ENCODE assay signal across 15 cellular contexts in genomic region chr4:144970597-144970996, GRCh38.
A peak's percentile ranks its signal among the peaks of the same experiment; 100 is the strongest.
DNase-seq lines count a peak whose midpoint lies in the region; ATAC-seq and TF ChIP-seq lines count a peak whose summit lies in the region.
"Had no signal": no experiment of that assay in that cellular context is flagged by ENCODE, and none has a peak within 500 bp of the region (broad histone marks: within the 10 kb centered on the region; RNA-seq: fewer than 3 reads in every experiment).

No MANE protein-coding gene starts in this region.

- ATAC-seq in GM18907 (IDR thresholded peaks at IDR 0.05; ENCODE audit: unreplicated experiment), result peak; percentile 76
- peak; percentile 76 for ATAC-seq in GM21619 (IDR thresholded peaks at IDR 0.05; ENCODE audit: unreplicated experiment)
- ATAC-seq in HG03095 (IDR thresholded peaks at IDR 0.05; ENCODE audit: unreplicated experiment), result peak; percentile 72
- no peak for ATAC-seq in foreskin keratinocyte

- H3K4me3 Mint-ChIP-seq in endodermal cell, result no peak overlapping the region
- H3K4me3 Mint-ChIP-seq: CD8-positive, alpha-beta memory T cell; memory B cell had no signal

- H3K27me3 Mint-ChIP-seq in endodermal cell (ENCODE audit: insufficient read depth), result no peaks in the 10 kb centered on the region
- H3K27me3 Mint-ChIP-seq: CD8-positive, alpha-beta memory T cell; memory B cell had no signal

- H3K36me3 ChIP-seq in endodermal cell (ENCODE audit: control insufficient read depth, insufficient read depth, low read length), result no peaks in the 10 kb centered on the region
- H3K36me3 ChIP-seq: suprapubic skin had no signal

- intact Hi-C loops in cardiac septum (cut with DNase I), result no loop called here

- H3K9ac ChIP-seq in endodermal cell (ENCODE audit: extremely low read depth, low read length, poor library complexity, severe bottlenecking), result no peak overlapping the region

- H3K27ac Mint-ChIP-seq in endodermal cell, result peak overlapping the region; percentile 46
- H3K27ac Mint-ChIP-seq: CD8-positive, alpha-beta memory T cell; memory B cell had no signal

- H3K36me3 Mint-ChIP-seq in endodermal cell (ENCODE audit: low read depth), result no peaks in the 10 kb centered on the region
- H3K36me3 Mint-ChIP-seq: CD8-positive, alpha-beta memory T cell had no signal

- H3K4me3 ChIP-seq in endodermal cell (ENCODE audit: low read length), result no peak overlapping the region
- H3K4me3 ChIP-seq: PC-9, suprapubic skin had no signal

- 83 to 95% methylated on average over 1 of the region's 1 CpG for WGBS in endodermal cell (ENCODE audit: insufficient coverage in 1 of 2, insufficient read length in 1 of 2), 2 experiments

- no peak for TF ChIP-seq CTCF in endodermal cell (conservative IDR thresholded peaks at IDR 0.05)
- no peak for TF ChIP-seq CTCF in foreskin keratinocyte (conservative IDR thresholded peaks at IDR 0.05)

- H3K4me1 ChIP-seq in endodermal cell (ENCODE audit: control insufficient read depth, insufficient read depth, low read length), result no peaks in the 10 kb centered on the region
- H3K4me1 ChIP-seq in foreskin keratinocyte, result peaks cover 21% of the 10 kb centered on the region
- H3K4me1 ChIP-seq: suprapubic skin had no signal

- no peak overlapping the region for H3K27ac ChIP-seq in endodermal cell (ENCODE audit: low read depth, low read length)
- H3K27ac ChIP-seq in foreskin keratinocyte, result no peak overlapping the region
- H3K27ac ChIP-seq: PC-9, suprapubic skin had no signal

- no peaks in the 10 kb centered on the region for H3K9me3 ChIP-seq in endodermal cell (ENCODE audit: control insufficient read depth, low read length)
- H3K9me3 ChIP-seq: suprapubic skin had no signal

- H3K27me3 ChIP-seq in endodermal cell (ENCODE audit: control insufficient read depth, insufficient read depth, low read length, poor library complexity, severe bottlenecking) (no peaks in the 10 kb centered on the region), foreskin keratinocyte (no peaks in the 10 kb centered on the region)
- H3K27me3 ChIP-seq: suprapubic skin had no signal

- peaks cover 8% of the 10 kb centered on the region for H3K4me1 Mint-ChIP-seq in endodermal cell
- H3K4me1 Mint-ChIP-seq: memory B cell had no signal

- peaks cover 2% of the 10 kb centered on the region for H3K9me3 Mint-ChIP-seq in endodermal cell

- DNase-seq in endodermal cell (no peak), foreskin keratinocyte (no peak), cardiac septum (ENCODE audit: low spot score) (no peak)
- DNase-seq in stimulated activated naive CD4-positive, alpha-beta T cell (lab: John Stamatoyannopoulos, UW), result no peak
- no peak for DNase-seq in stimulated activated CD4-positive, alpha-beta T cell treated with anti-CD3 and anti-CD28 coated beads, Interleukin-15, amount 100 ng/mL, for 24 hours
- DNase-seq: CD8-positive, alpha-beta memory T cell; effector CD4-positive, alpha-beta T cell; NCI-H187 treated with DMSO at 0.1 percent for 48 hours; PC-9; T-helper 9 cell had no signal
